ENCODE assay signal across 8 cellular contexts in the genomic region with DNA sequence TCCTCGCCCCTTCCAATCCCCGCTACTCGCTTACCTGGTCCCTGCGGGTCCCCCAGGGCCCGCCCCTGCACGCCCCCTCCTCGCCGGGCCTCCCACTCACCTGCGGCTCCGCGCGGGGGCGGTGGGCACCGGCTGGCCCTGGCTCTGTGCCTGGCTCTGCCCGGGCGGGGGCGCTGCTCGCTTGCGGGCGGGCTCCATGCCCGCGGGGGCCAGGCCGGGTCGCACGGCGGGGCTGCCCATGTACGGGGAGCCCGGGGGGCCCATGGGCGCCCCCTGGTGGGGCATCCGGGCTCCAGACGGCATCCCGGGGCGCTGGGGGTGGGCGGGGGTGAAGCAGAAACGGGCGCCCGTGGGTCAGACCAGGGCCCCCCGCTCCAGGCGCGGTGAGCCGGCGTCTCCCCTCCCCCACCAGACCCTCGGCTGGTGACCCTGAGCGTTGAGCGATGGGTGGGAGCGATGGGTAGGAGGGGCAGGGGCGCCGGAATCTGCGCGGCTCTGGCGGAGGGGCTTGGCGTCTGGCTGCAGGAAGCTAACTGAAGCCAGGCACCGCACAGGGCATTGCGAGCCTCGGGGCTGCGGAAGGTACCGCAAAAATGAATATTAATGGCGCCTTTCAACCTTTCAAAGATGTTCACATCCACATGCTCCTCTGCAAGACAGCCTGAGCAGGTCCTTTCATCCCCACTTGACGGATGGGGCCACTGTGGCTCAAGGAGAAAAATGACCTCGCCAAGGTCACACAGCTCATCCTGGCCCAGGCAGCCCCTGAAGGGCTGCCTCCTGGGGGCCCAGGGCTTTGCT. TPM values are rescaled to one million over a fixed set of nuclear protein-coding genes. Genes with fewer than 3 reads are reported as not detected.
DNase-seq lines count a peak whose midpoint lies in the region; TF ChIP-seq lines count a peak whose summit lies in the region.

No MANE protein-coding gene starts in this region.

- DNase-seq in DMS 273 (lab: John Stamatoyannopoulos, UW; ENCODE audit: unreplicated experiment) (peak; percentile 89), DMS 273 treated with DMSO at 0.1 percent for 48 hours (lab: John Stamatoyannopoulos, UW) (no peak), LNCaP clone FGC (ENCODE audit: low read depth) (no peak), erythroblast (lab: John Stamatoyannopoulos, UW) (peak; percentile 42 to 56), neural crest cell (ENCODE audit: low read depth, low spot score) (peak; percentile 59), vagina (ENCODE audit: extremely low spot score in 2 of 2) (no peak), COLO829 (ENCODE audit: low spot score) (no peak)
- DNase-seq in activated CD8-positive, alpha-beta memory T cell treated with anti-CD3 and anti-CD28 coated beads, Interleukin-2, amount 50 U/mL, for 48 hours, result peak; percentile 86

- H3K9me3 ChIP-seq in vagina, result no peaks in the 10 kb centered on the region

- peaks cover 61% of the 10 kb centered on the region for H3K4me1 Mint-ChIP-seq in neural crest cell

- H3K36me3 Mint-ChIP-seq in neural crest cell (ENCODE audit: low read depth), result no peaks in the 10 kb centered on the region

- TF ChIP-seq CTCF in LNCaP clone FGC (IDR thresholded peaks at IDR 0.05; ENCODE audit: control insufficient read depth, extremely low read depth, insufficient read depth) (peak; percentile 40), neural crest cell (conservative IDR thresholded peaks at IDR 0.05) (peak; percentile 75), vagina (IDR thresholded peaks at IDR 0.05) (peak; percentile 13 to 71 (median 23))

- H3K4me3 ChIP-seq in LNCaP clone FGC (ENCODE audit: low read depth, low read length), result no peak overlapping the region
- H3K4me3 ChIP-seq in vagina, result peak overlapping the region; percentile 36 to 47

- H3K27ac ChIP-seq in vagina, result peak overlapping the region; percentile 94

- no peaks in the 10 kb centered on the region for H3K36me3 ChIP-seq in vagina

- H3K4me3 Mint-ChIP-seq in neural crest cell, result peak overlapping the region; percentile 94

- H3K27ac Mint-ChIP-seq in neural crest cell (ENCODE audit: unreplicated experiment), result no peak overlapping the region

- intact Hi-C loops in vagina (cut with DNase I), result loop anchor here (5.0 kb wide), 1 partner anchor 57 kb away; no protein-coding TSS in a partner anchor

- peaks cover 70% of the 10 kb centered on the region for H3K4me1 ChIP-seq in vagina

- H3K27me3 ChIP-seq in vagina, result no peaks in the 10 kb centered on the region

- peaks cover 9% of the 10 kb centered on the region for H3K27me3 Mint-ChIP-seq in neural crest cell (ENCODE audit: low read depth)

- TF ChIP-seq POLR2A in erythroblast (IDR thresholded peaks at IDR 0.05; ENCODE audit: low read length) (no peak), vagina (IDR thresholded peaks at IDR 0.05) (no peak)

- H3K9me3 Mint-ChIP-seq in neural crest cell, result no peaks in the 10 kb centered on the region

RNA-seq across cellular contexts. Expression of a gene that starts 2.9 kb away (rescaled TPM):
- 46.7 and 50.7 TPM in 2 replicates for total RNA-seq in neural crest cell
- total RNA-seq in vagina, result 39.8 TPM

RNA-seq across cellular contexts. Expression of a gene that starts 13.3 kb away (rescaled TPM):
- total RNA-seq in neural crest cell, result 33.1 and 34.1 TPM in 2 replicates
- total RNA-seq in vagina, result 28.0 TPM

RNA-seq across cellular contexts. Expression of a gene that starts 18.6 kb away (rescaled TPM):
- 67.0 and 68.2 TPM in 2 replicates for total RNA-seq in neural crest cell
- 25.3 TPM for total RNA-seq in vagina

RNA-seq across cellular contexts. Expression of a gene that starts 35.3 kb away (rescaled TPM):
- total RNA-seq in neural crest cell (not detected in 2 replicates), vagina (not detected)

RNA-seq across cellular contexts. Expression of a gene that starts 58.5 kb away (rescaled TPM):
- total RNA-seq in neural crest cell (not detected in 2 replicates), vagina (not detected)

Comparison
In these comparisons a context has a peak if more than half of its experiments do, and no peak if none do; other contexts are left out.
1. DNase-seq: peak in DMS 273 (single experiment), activated CD8-positive, alpha-beta memory T cell treated with anti-CD3 and anti-CD28 coated beads, Interleukin-2, amount 50 U/mL, for 48 hours (single experiment), erythroblast (2 of 2) and neural crest cell (single experiment); none in DMS 273 treated with DMSO at 0.1 percent for 48 hours (single experiment), LNCaP clone FGC (single experiment), vagina (0 of 2) and COLO829 (single experiment).
2. CTCF ChIP-seq: peak in every context shown above with its lines; median percentile 75 in neural crest cell; 40 in LNCaP clone FGC; 23 in vagina.